1 cellular context compared by ENCODE assay signal in genomic region chr16:71893888-71894228, GRCh38.
TF ChIP-seq lines count a peak whose summit lies in the region.

No MANE protein-coding gene starts in this region.

TF ChIP-seq in GM12878, 131 proteins besides CTCF, POLR2A, EP300 and RAD21:
- no peak for TF ChIP-seq CEBPB (IDR thresholded peaks at IDR 0.05; ENCODE audit: borderline replicate concordance in 1 of 2, low read depth in 2 of 2, low read length in 2 of 2)
- no peak for TF ChIP-seq E2F4 (IDR thresholded peaks at IDR 0.05; ENCODE audit: low read depth, low read length)
- no peak for TF ChIP-seq RB1 (IDR thresholded peaks at IDR 0.05; ENCODE audit: borderline replicate concordance)
- no peak for TF ChIP-seq STAT1 (conservative IDR thresholded peaks at IDR 0.05)
- TF ChIP-seq KLF5 (IDR thresholded peaks at IDR 0.05; ENCODE audit: partially characterized antibody), result no peak
- TF ChIP-seq CBX3 (IDR thresholded peaks at IDR 0.05; ENCODE audit: borderline replicate concordance, low read depth), result no peak
- no peak for TF ChIP-seq HDGF (IDR thresholded peaks at IDR 0.05)
